ENCODE assay signal across 16 cellular contexts in the genomic region with DNA sequence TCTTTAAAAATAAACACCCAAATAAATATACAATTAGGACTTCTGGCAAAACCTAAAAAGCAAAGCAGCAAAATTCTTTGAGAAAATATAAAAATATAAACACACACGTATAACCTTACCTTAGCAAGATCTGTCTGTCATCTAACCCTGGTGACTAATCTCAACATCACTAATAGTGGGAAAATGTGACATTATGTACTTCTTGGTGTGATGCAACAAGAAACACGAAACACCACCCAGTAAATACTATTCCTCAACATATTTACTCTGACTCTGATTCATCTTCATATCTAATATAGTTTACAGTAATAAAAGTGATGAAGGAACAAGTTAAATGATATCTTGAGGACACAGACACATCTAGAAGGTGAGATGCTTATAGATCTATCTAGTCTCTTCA.
A peak's percentile ranks its signal among the peaks of the same experiment; 100 is the strongest.
DNase-seq lines count a peak whose midpoint lies in the region; TF ChIP-seq lines count a peak whose summit lies in the region.
"Had no signal": no experiment of that assay in that cellular context is flagged by ENCODE, and none has a peak within 500 bp of the region (broad histone marks: within the 10 kb centered on the region; RNA-seq: fewer than 3 reads in every experiment).

No MANE protein-coding gene starts in this region.

- no peaks in the 10 kb centered on the region for H3K9me3 ChIP-seq in breast epithelium
- no peaks in the 10 kb centered on the region for H3K9me3 ChIP-seq in stomach
- H3K9me3 ChIP-seq: BLaER1, Caco-2 had no signal

- peaks cover 21% of the 10 kb centered on the region for H3K27me3 Mint-ChIP-seq in MCF 10A (ENCODE audit: insufficient read depth, unreplicated experiment)
- H3K27me3 Mint-ChIP-seq: CD8-positive, alpha-beta memory T cell had no signal

- TF ChIP-seq CTCF in MCF 10A (IDR thresholded peaks at IDR 0.05; ENCODE audit: unreplicated experiment), result no peak
- no peak for TF ChIP-seq CTCF in breast epithelium (IDR thresholded peaks at IDR 0.05)
- TF ChIP-seq CTCF in GM10266 (IDR thresholded peaks at IDR 0.05; ENCODE audit: control insufficient read depth, insufficient read depth, low read depth, missing control alignments), result no peak
- TF ChIP-seq CTCF in foreskin fibroblast (IDR thresholded peaks at IDR 0.05; ENCODE audit: low read depth, low read length), result no peak
- TF ChIP-seq CTCF in stomach (IDR thresholded peaks at IDR 0.05), result no peak

- no peak overlapping the region for H3K4me3 ChIP-seq in breast epithelium
- H3K4me3 ChIP-seq in foreskin fibroblast (ENCODE audit: low read depth in 1 of 2, low read length in 2 of 2), result no peak overlapping the region
- H3K4me3 ChIP-seq in stomach, result no peak overlapping the region
- H3K4me3 ChIP-seq: BLaER1 had no signal

- peak; percentile 8 for DNase-seq in MCF 10A (ENCODE audit: unreplicated experiment)
- DNase-seq in breast epithelium (ENCODE audit: low spot score in 2 of 2), result no peak
- peak; percentile 71 for DNase-seq in amniotic epithelial cell (ENCODE audit: low read depth)
- DNase-seq in epithelial cell of prostate (ENCODE audit: low read depth, low spot score), result peak; percentile 37
- DNase-seq in GM10266 (ENCODE audit: extremely low spot score), result no peak
- DNase-seq in NCI-H146 (lab: John Stamatoyannopoulos, UW), result no peak
- DNase-seq in foreskin fibroblast, result no peak
- DNase-seq in stomach, result no peak
- DNase-seq: AML-193; Caco-2; CD8-positive, alpha-beta memory T cell; DND-41; GDM1 had no signal

- H3K27me3 ChIP-seq in breast epithelium, result no peaks in the 10 kb centered on the region
- H3K27me3 ChIP-seq in stomach, result no peaks in the 10 kb centered on the region
- H3K27me3 ChIP-seq: BLaER1 had no signal

- TF ChIP-seq POLR2A in breast epithelium (IDR thresholded peaks at IDR 0.05) (no peak), stomach (IDR thresholded peaks at IDR 0.05) (no peak)

- no peak overlapping the region for H3K27ac ChIP-seq in breast epithelium
- H3K27ac ChIP-seq in epithelial cell of prostate, result no peak overlapping the region
- no peak overlapping the region for H3K27ac ChIP-seq in stomach
- H3K27ac ChIP-seq: 22Rv1, BLaER1, HL-60 had no signal

- intact Hi-C loops in MCF 10A (cut with micrococcal nuclease) (no loop called here), breast epithelium (cut with DNase I; ENCODE audit: low total_unique reads) (no loop called here), stomach (cut with DNase I; ENCODE audit: low total_unique reads) (no loop called here)

- CTCF ChIA-PET in MCF 10A (lab: Yijun Ruan, JAX), result no interaction called here

- H3K36me3 ChIP-seq in breast epithelium (no peaks in the 10 kb centered on the region), stomach (no peaks in the 10 kb centered on the region)
- H3K36me3 ChIP-seq: BLaER1 had no signal

- H3K4me3 Mint-ChIP-seq in MCF 10A (ENCODE audit: unreplicated experiment), result no peak overlapping the region
- H3K4me3 Mint-ChIP-seq: CD8-positive, alpha-beta memory T cell had no signal

- no peak for TF ChIP-seq EP300 in stomach (IDR thresholded peaks at IDR 0.05)

- WGBS in stomach, 5 donors, result 27 to 72% (median 46%) methylated on average over 2 of the region's 2 CpGs

- no peaks in the 10 kb centered on the region for H3K9me3 Mint-ChIP-seq in MCF 10A (ENCODE audit: unreplicated experiment)

- no TSS peak for BruUV-seq in MCF 10A (replicated peaks; lab: Mats Ljungman, UMichigan)

- H3K27ac Mint-ChIP-seq in MCF 10A (ENCODE audit: low read depth, unreplicated experiment), result no peak overlapping the region
- H3K27ac Mint-ChIP-seq: CD8-positive, alpha-beta memory T cell had no signal

- H3K4me1 ChIP-seq in breast epithelium, result no peaks in the 10 kb centered on the region
- H3K4me1 ChIP-seq in stomach, result no peaks in the 10 kb centered on the region
- H3K4me1 ChIP-seq: BLaER1, Caco-2 had no signal

- no peaks in the 10 kb centered on the region for H3K36me3 Mint-ChIP-seq in MCF 10A (ENCODE audit: insufficient read depth, unreplicated experiment)

- POLR2A ChIA-PET in MCF 10A (lab: Yijun Ruan, JAX), result no interaction called here

- peaks cover 4% of the 10 kb centered on the region for H3K4me1 Mint-ChIP-seq in MCF 10A (ENCODE audit: insufficient read depth, unreplicated experiment)
- H3K4me1 Mint-ChIP-seq: CD8-positive, alpha-beta memory T cell had no signal

Comparison
In these comparisons a context has a peak if more than half of its experiments do, and no peak if none do; other contexts are left out.
1. DNase-seq: peak in MCF 10A (single experiment), amniotic epithelial cell (single experiment) and epithelial cell of prostate (single experiment); none in breast epithelium (0 of 2), GM10266 (single experiment), NCI-H146 (single experiment), foreskin fibroblast (0 of 2) and stomach (single experiment).